ENCODE assay signal across 8 cellular contexts in the genomic region with DNA sequence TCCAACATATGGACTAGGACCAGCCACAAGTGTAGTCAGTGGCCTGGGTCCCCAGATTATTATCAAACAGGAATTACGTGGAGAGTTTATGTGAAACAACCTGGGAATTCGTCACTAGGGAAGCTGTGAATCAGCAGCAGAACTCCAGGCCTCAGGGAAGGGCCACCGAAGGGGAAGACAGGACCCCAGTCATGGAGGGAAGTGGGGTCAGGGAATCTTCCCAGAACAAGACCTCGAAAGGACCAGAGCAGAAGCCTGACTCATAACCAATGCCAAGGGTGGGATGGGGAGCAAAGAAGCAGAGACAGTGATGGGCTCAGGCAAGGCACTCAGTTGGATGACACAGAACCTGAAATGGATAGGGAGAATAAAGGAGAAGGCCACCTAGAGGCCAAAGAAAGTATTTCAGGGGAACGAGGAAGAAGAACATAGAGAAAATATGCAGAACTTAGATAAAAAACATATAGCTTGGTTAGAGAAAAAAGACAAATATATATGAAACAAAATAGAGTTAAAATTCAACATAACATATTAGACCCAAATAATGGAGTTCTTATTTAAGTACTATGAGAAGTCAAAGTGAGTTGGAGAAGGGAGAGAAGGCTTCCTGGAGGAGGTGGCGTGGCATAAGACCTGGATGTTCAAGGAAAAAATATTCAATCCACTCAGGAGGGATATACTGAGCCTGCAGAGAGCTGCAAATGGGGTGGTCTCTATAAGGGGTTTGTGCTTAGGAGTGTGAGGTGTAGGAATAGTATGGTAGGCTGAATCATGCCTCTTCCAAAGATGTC.
A peak's percentile ranks its signal among the peaks of the same experiment; 100 is the strongest.
DNase-seq lines count a peak whose midpoint lies in the region; ATAC-seq and TF ChIP-seq lines count a peak whose summit lies in the region.

No MANE protein-coding gene starts in this region.

- H3K9me3 Mint-ChIP-seq in CD14-positive monocyte, result peaks cover 0 to 5% (median 0%) of the 10 kb centered on the region in 7 donors

- TF ChIP-seq POLR2A in Peyer's patch (IDR thresholded peaks at IDR 0.05), result no peak

- no peak overlapping the region for H3K4me3 Mint-ChIP-seq in CD14-positive monocyte

- H3K4me1 Mint-ChIP-seq in CD14-positive monocyte, result peaks cover 26% of the 10 kb centered on the region

- no peaks in the 10 kb centered on the region for H3K9me3 ChIP-seq in Peyer's patch

- peaks cover 0 to 14% (median 11%) of the 10 kb centered on the region in 3 donors for H3K27me3 Mint-ChIP-seq in CD14-positive monocyte (ENCODE audit: low read depth in 3 of 3)

- DNase-seq in CD14-positive monocyte (ENCODE audit: low spot score), result no peak
- DNase-seq in Peyer's patch, result no peak
- no peak for DNase-seq in foreskin keratinocyte
- no peak for DNase-seq in caudate nucleus (lab: John Stamatoyannopoulos, UW)
- DNase-seq in 8988T, result no peak

- H3K27me3 ChIP-seq in Peyer's patch (no peaks in the 10 kb centered on the region), foreskin keratinocyte (peaks cover 14% of the 10 kb centered on the region)

- H3K27ac Mint-ChIP-seq in CD14-positive monocyte, result peak overlapping the region in 3 of 7 donors; percentile 14 to 59 (median 31)

- TF ChIP-seq CTCF in CD14-positive monocyte (IDR thresholded peaks at IDR 0.05) (peak; percentile 82), Peyer's patch (IDR thresholded peaks at IDR 0.05) (peak in 4 of 6 experiments; percentile 29 to 39 (median 37)), foreskin keratinocyte (conservative IDR thresholded peaks at IDR 0.05) (peak; percentile 63)

- H3K4me1 ChIP-seq in Peyer's patch (no peaks in the 10 kb centered on the region), foreskin keratinocyte (no peaks in the 10 kb centered on the region)

- H3K27ac ChIP-seq in Peyer's patch (no peak overlapping the region), foreskin keratinocyte (no peak overlapping the region), caudate nucleus (ENCODE audit: low read depth, low read length) (no peak overlapping the region)

- no peak overlapping the region for H3K4me3 ChIP-seq in Peyer's patch

- ATAC-seq in GM18868 (IDR thresholded peaks at IDR 0.05; ENCODE audit: unreplicated experiment) (peak; percentile 61), foreskin keratinocyte (peak; percentile 45), GM18867 (IDR thresholded peaks at IDR 0.05; ENCODE audit: unreplicated experiment) (no peak), HG02981 (IDR thresholded peaks at IDR 0.05; ENCODE audit: unreplicated experiment) (no peak)

- H3K36me3 Mint-ChIP-seq in CD14-positive monocyte, result no peaks in the 10 kb centered on the region

- H3K36me3 ChIP-seq in Peyer's patch, result no peaks in the 10 kb centered on the region

- intact Hi-C loops in CD14-positive monocyte (cut with micrococcal nuclease), result loop anchor here in 1 of 2 donors (5.0 kb wide), 2 partner anchors 728 to 933 kb away; no protein-coding TSS in a partner anchor

Comparison
In these comparisons a context has a peak if more than half of its experiments do, and no peak if none do; other contexts are left out.
1. ATAC-seq: peak in GM18868 (single experiment) and foreskin keratinocyte (single experiment); none in GM18867 (single experiment) and HG02981 (single experiment).
2. Peak in every context shown above with its lines, with median percentiles within 50 percentile points of each other: CTCF ChIP-seq.